7 cellular contexts compared by ENCODE assay signal in genomic region chr2:65541773-65542172, GRCh38.
"Had no signal": no experiment of that assay in that cellular context is flagged by ENCODE, and none has a peak within 500 bp of the region (broad histone marks: within the 10 kb centered on the region; RNA-seq: fewer than 3 reads in every experiment).

No MANE protein-coding gene starts in this region.

- DNase-seq: GDM1, GF-D8 had no signal

- FAIRE-seq: GM12878, GM12891, GM12892, GM18507, GM19239 had no signal

- ATAC-seq: GM12878 had no signal

- H3K4me3 ChIP-seq: GM12878 had no signal
